ENCODE assay signal across 8 cellular contexts in genomic region chr18:77071711-77072292, GRCh38.
DNase-seq lines count a peak whose midpoint lies in the region; ATAC-seq and TF ChIP-seq lines count a peak whose summit lies in the region.

No MANE protein-coding gene starts in this region.

- H3K27ac Mint-ChIP-seq in activated T-helper 17 cell treated with anti-CD3 and anti-CD28 coated beads, Interleukin-2, amount 50 U/mL, for 72 hours = peak overlapping the region; percentile 100
- H3K27ac Mint-ChIP-seq in stimulated activated memory B cell treated with anti-CD40 and anti-IgM and Interleukin-4, amounts not matched to agents 10 μg/mL and 1 μg/mL and 100 μg/mL, for 72 hours = peak overlapping the region; percentile 99

- DNase-seq in NCI-H2196 (lab: John Stamatoyannopoulos, UW; ENCODE audit: unreplicated experiment) (peak; percentile 20), NCI-H2196 treated with DMSO at 0.1 percent for 48 hours (lab: John Stamatoyannopoulos, UW; ENCODE audit: unreplicated experiment) (no peak), heart left ventricle (peak in 3 of 5 donors; percentile 59 to 61 (median 60)), HT-29 (ENCODE audit: low spot score) (no peak), amygdala (lab: John Stamatoyannopoulos, UW) (no peak), A673 (ENCODE audit: low spot score) (no peak)

- peak overlapping the region in 11 of 12 donors; percentile 6 to 78 (median 56) for H3K27ac ChIP-seq in heart left ventricle
- H3K27ac ChIP-seq in A673 (ENCODE audit: low read depth, low read length, poor library complexity, severe bottlenecking) = no peak overlapping the region

- TF ChIP-seq POLR2A in heart left ventricle (IDR thresholded peaks at IDR 0.05) = no peak

- H3K4me1 ChIP-seq in heart left ventricle (peaks cover 0 to 86% (median 47%) of the 10 kb centered on the region in 12 donors), A673 (ENCODE audit: insufficient read depth, low read length, poor library complexity, severe bottlenecking) (no peaks in the 10 kb centered on the region)

- TF ChIP-seq CTCF in heart left ventricle (IDR thresholded peaks at IDR 0.05) = no peak
- TF ChIP-seq CTCF in A673 (conservative IDR thresholded peaks at IDR 0.05; ENCODE audit: low read depth, low read length) = no peak

- POLR2A ChIA-PET in A673 (lab: Charles Lee; ENCODE audit: low non-redundant PET) = no interaction called here

- H3K4me3 ChIP-seq in heart left ventricle = peak overlapping the region in 1 of 12 donors; percentile 5
- H3K4me3 ChIP-seq in A673 (ENCODE audit: low read depth, low read length, poor library complexity, severe bottlenecking) = no peak overlapping the region

- intact Hi-C loops in heart left ventricle (cut with DNase I) = loop anchor here in 2 of 10 donors (5.0 kb wide), 1 partner anchor 60 kb away; the partner anchor contains the start of gene MBP (in 2 of the 2)
- intact Hi-C loops in A673 (cut with micrococcal nuclease; ENCODE audit: unreplicated experiment) = no loop called here

- H3K4me1 Mint-ChIP-seq in activated T-helper 17 cell treated with anti-CD3 and anti-CD28 coated beads, Interleukin-2, amount 50 U/mL, for 72 hours = peaks cover 66% of the 10 kb centered on the region
- peaks cover 86% of the 10 kb centered on the region for H3K4me1 Mint-ChIP-seq in stimulated activated memory B cell treated with anti-CD40 and anti-IgM and Interleukin-4, amounts not matched to agents 10 μg/mL and 1 μg/mL and 100 μg/mL, for 72 hours

- WGBS in heart left ventricle, 4 donors = 18 to 24% (median 23%) methylated on average over 10 of the region's 10 CpGs

- CTCF ChIA-PET in A673 (lab: Charles Lee) = no interaction called here

- H3K9me3 Mint-ChIP-seq in activated T-helper 17 cell treated with anti-CD3 and anti-CD28 coated beads, Interleukin-2, amount 50 U/mL, for 72 hours = no peaks in the 10 kb centered on the region
- H3K9me3 Mint-ChIP-seq in stimulated activated memory B cell treated with anti-CD40 and anti-IgM and Interleukin-4, amounts not matched to agents 10 μg/mL and 1 μg/mL and 100 μg/mL, for 72 hours = no peaks in the 10 kb centered on the region

- no TSS peak for BruUV-seq in A673 (replicated peaks; lab: Mats Ljungman, UMichigan)

- H3K4me3 Mint-ChIP-seq in activated T-helper 17 cell treated with anti-CD3 and anti-CD28 coated beads, Interleukin-2, amount 50 U/mL, for 72 hours = peak overlapping the region; percentile 88
- H3K4me3 Mint-ChIP-seq in stimulated activated memory B cell treated with anti-CD40 and anti-IgM and Interleukin-4, amounts not matched to agents 10 μg/mL and 1 μg/mL and 100 μg/mL, for 72 hours = no peak overlapping the region

- H3K9me3 ChIP-seq in heart left ventricle (no peaks in the 10 kb centered on the region), A673 (ENCODE audit: low read depth, low read length, poor library complexity, severe bottlenecking) (no peaks in the 10 kb centered on the region)

- ATAC-seq in activated T-helper 17 cell treated with anti-CD3 and anti-CD28 coated beads, Interleukin-2, amount 50 U/mL, for 72 hours (replicated peaks) = peak; percentile 26
- ATAC-seq in heart left ventricle = peak; percentile 34 to 60 (median 44)
- no peak for ATAC-seq in stimulated activated memory B cell treated with anti-CD40 and anti-IgM and Interleukin-4, amounts not matched to agents 10 μg/mL and 1 μg/mL and 100 μg/mL, for 72 hours

- no peaks in the 10 kb centered on the region for H3K27me3 ChIP-seq in heart left ventricle
- H3K27me3 ChIP-seq in A673 (replicated peaks; ENCODE audit: insufficient read depth, low read depth, low read length, poor library complexity) = no peaks in the 10 kb centered on the region

- H3K36me3 ChIP-seq in heart left ventricle (peaks cover 0 to 4% (median 0%) of the 10 kb centered on the region in 9 donors), A673 (ENCODE audit: insufficient read depth, low read length, poor library complexity, severe bottlenecking) (no peaks in the 10 kb centered on the region)

- H3K27me3 Mint-ChIP-seq in activated T-helper 17 cell treated with anti-CD3 and anti-CD28 coated beads, Interleukin-2, amount 50 U/mL, for 72 hours = no peaks in the 10 kb centered on the region
- H3K27me3 Mint-ChIP-seq in stimulated activated memory B cell treated with anti-CD40 and anti-IgM and Interleukin-4, amounts not matched to agents 10 μg/mL and 1 μg/mL and 100 μg/mL, for 72 hours = no peaks in the 10 kb centered on the region

- H3K36me3 Mint-ChIP-seq in activated T-helper 17 cell treated with anti-CD3 and anti-CD28 coated beads, Interleukin-2, amount 50 U/mL, for 72 hours (ENCODE audit: low read depth) = peaks cover 69% of the 10 kb centered on the region
- peaks cover 46% of the 10 kb centered on the region for H3K36me3 Mint-ChIP-seq in stimulated activated memory B cell treated with anti-CD40 and anti-IgM and Interleukin-4, amounts not matched to agents 10 μg/mL and 1 μg/mL and 100 μg/mL, for 72 hours

Comparison
In these comparisons a context has a peak if more than half of its experiments do, and no peak if none do; other contexts are left out.
1. DNase-seq: peak in NCI-H2196 (single experiment) and heart left ventricle (3 of 5); none in NCI-H2196 treated with DMSO at 0.1 percent for 48 hours (single experiment), HT-29 (single experiment), amygdala (0 of 56) and A673 (single experiment).